12 cellular contexts compared by ENCODE assay signal in genomic region chr11:65482306-65482850, GRCh38. TPM values are rescaled to one million over a fixed set of nuclear protein-coding genes. Genes with fewer than 3 reads are reported as not detected.
DNase-seq lines count a peak whose midpoint lies in the region; ATAC-seq and TF ChIP-seq lines count a peak whose summit lies in the region.
"Had no signal": no experiment of that assay in that cellular context is flagged by ENCODE, and none has a peak within 500 bp of the region (broad histone marks: within the 10 kb centered on the region; RNA-seq: fewer than 3 reads in every experiment).

No MANE protein-coding gene starts in this region.

- peak overlapping the region; percentile 18 for H3K27ac Mint-ChIP-seq in activated naive CD4-positive, alpha-beta T cell treated with anti-CD3 and anti-CD28 coated beads, Interleukin-2, amount 50 U/mL, for 24 hours
- no peak overlapping the region for H3K27ac Mint-ChIP-seq in neural crest cell (ENCODE audit: unreplicated experiment)

- TF ChIP-seq POLR2A in uterus (IDR thresholded peaks at IDR 0.05) (no peak), upper lobe of left lung (IDR thresholded peaks at IDR 0.05) (no peak)

- TF ChIP-seq EP300 in upper lobe of left lung (IDR thresholded peaks at IDR 0.05) = no peak

- H3K4me1 Mint-ChIP-seq in activated naive CD4-positive, alpha-beta T cell treated with anti-CD3 and anti-CD28 coated beads, Interleukin-2, amount 50 U/mL, for 24 hours = no peaks in the 10 kb centered on the region
- H3K4me1 Mint-ChIP-seq in neural crest cell = peaks cover 61% of the 10 kb centered on the region

- no peak for DNase-seq in activated naive CD4-positive, alpha-beta T cell treated with Interleukin-2 at 50 U/mL for 16 hours
- DNase-seq in neural crest cell (ENCODE audit: low read depth, low spot score) (no peak), uterus (no peak), putamen (ENCODE audit: low spot score) (no peak), upper lobe of left lung (no peak), psoas muscle (no peak)
- DNase-seq: activated CD4-positive, alpha-beta T cell treated with anti-CD3 and anti-CD28 coated beads for 4 hours; activated T-cell treated with anti-CD3 and anti-CD28 coated beads, Interleukin-2, amount 50 U/mL, for 4 hours; CD8-positive, alpha-beta memory T cell; NCI-H526 had no signal

- H3K9me3 ChIP-seq in uterus (no peaks in the 10 kb centered on the region), upper lobe of left lung (no peaks in the 10 kb centered on the region), psoas muscle (no peaks in the 10 kb centered on the region)

- H3K9me3 Mint-ChIP-seq in activated naive CD4-positive, alpha-beta T cell treated with anti-CD3 and anti-CD28 coated beads, Interleukin-2, amount 50 U/mL, for 24 hours = no peaks in the 10 kb centered on the region
- H3K9me3 Mint-ChIP-seq in neural crest cell = no peaks in the 10 kb centered on the region
- H3K9me3 Mint-ChIP-seq: activated T-cell treated with anti-CD3 and anti-CD28 coated beads, Interleukin-2, amount 50 U/mL, for 4 hours; CD8-positive, alpha-beta memory T cell had no signal

- no peaks in the 10 kb centered on the region for H3K27me3 ChIP-seq in uterus
- no peaks in the 10 kb centered on the region for H3K27me3 ChIP-seq in upper lobe of left lung
- H3K27me3 ChIP-seq in psoas muscle (ENCODE audit: insufficient read depth in 3 of 3, low read length in 2 of 3) = no peaks in the 10 kb centered on the region

- peak overlapping the region; percentile 34 for H3K27ac ChIP-seq in cingulate gyrus (ENCODE audit: low read depth, low read length)
- H3K27ac ChIP-seq in uterus = peak overlapping the region; percentile 97 to 98
- H3K27ac ChIP-seq in upper lobe of left lung = no peak overlapping the region
- H3K27ac ChIP-seq in psoas muscle = no peak overlapping the region

- ATAC-seq in upper lobe of left lung (ENCODE audit: low FRiP score in 2 of 2) = no peak
- ATAC-seq in psoas muscle = no peak
- ATAC-seq: activated T-cell treated with anti-CD3 and anti-CD28 coated beads, Interleukin-2, amount 50 U/mL, for 4 hours had no signal

- no peaks in the 10 kb centered on the region for H3K27me3 Mint-ChIP-seq in activated naive CD4-positive, alpha-beta T cell treated with anti-CD3 and anti-CD28 coated beads, Interleukin-2, amount 50 U/mL, for 24 hours
- H3K27me3 Mint-ChIP-seq in neural crest cell (ENCODE audit: low read depth) = no peaks in the 10 kb centered on the region
- H3K27me3 Mint-ChIP-seq: CD8-positive, alpha-beta memory T cell had no signal

- H3K36me3 ChIP-seq in uterus (no peaks in the 10 kb centered on the region), upper lobe of left lung (no peaks in the 10 kb centered on the region), psoas muscle (ENCODE audit: insufficient read depth in 1 of 2, low read depth in 1 of 2) (no peaks in the 10 kb centered on the region)

- no peak for TF ChIP-seq CTCF in neural crest cell (conservative IDR thresholded peaks at IDR 0.05)
- no peak for TF ChIP-seq CTCF in uterus (IDR thresholded peaks at IDR 0.05)
- no peak for TF ChIP-seq CTCF in upper lobe of left lung (IDR thresholded peaks at IDR 0.05)
- no peak for TF ChIP-seq CTCF in psoas muscle (IDR thresholded peaks at IDR 0.05)

- intact Hi-C loops in uterus (cut with DNase I; ENCODE audit: low total_unique reads) = no loop called here
- intact Hi-C loops in psoas muscle (cut with DNase I) = no loop called here

- H3K4me1 ChIP-seq in uterus = peaks cover 20 to 31% of the 10 kb centered on the region in 2 donors
- H3K4me1 ChIP-seq in upper lobe of left lung = peaks cover 37 to 44% (median 41%) of the 10 kb centered on the region in 4 donors
- H3K4me1 ChIP-seq in psoas muscle = peaks cover 54% of the 10 kb centered on the region

- WGBS in upper lobe of left lung, 2 donors = 90 to 100% methylated on average over 2 of the region's 2 CpGs
- 98 to 100% (median 99%) methylated on average over 2 of the region's 2 CpGs for WGBS in psoas muscle, 3 donors

- H3K4me3 ChIP-seq in uterus (no peak overlapping the region), upper lobe of left lung (no peak overlapping the region), psoas muscle (no peak overlapping the region)

- no peaks in the 10 kb centered on the region for H3K36me3 Mint-ChIP-seq in activated naive CD4-positive, alpha-beta T cell treated with anti-CD3 and anti-CD28 coated beads, Interleukin-2, amount 50 U/mL, for 24 hours
- no peaks in the 10 kb centered on the region for H3K36me3 Mint-ChIP-seq in neural crest cell (ENCODE audit: low read depth)

- no peak overlapping the region for H3K4me3 Mint-ChIP-seq in activated naive CD4-positive, alpha-beta T cell treated with anti-CD3 and anti-CD28 coated beads, Interleukin-2, amount 50 U/mL, for 24 hours
- peak overlapping the region; percentile 27 for H3K4me3 Mint-ChIP-seq in neural crest cell
- H3K4me3 Mint-ChIP-seq: activated T-cell treated with anti-CD3 and anti-CD28 coated beads, Interleukin-2, amount 50 U/mL, for 4 hours; CD8-positive, alpha-beta memory T cell had no signal

RNA-seq across cellular contexts. Expression of gene MALAT1, which starts 16.5 kb away (rescaled TPM):
- total RNA-seq in neural crest cell (4,794 and 5,409 TPM in 2 replicates), uterus (over 10,000 TPM in 3 of 4 donors, 1,000 to 10,000 TPM in 1; 6,732 to 19,335 (median 13,886) TPM), upper lobe of left lung (over 10,000 TPM in 5 of 6 donors, 1,000 to 10,000 TPM in 1; 9,697 to 52,390 (median 19,698) TPM), psoas muscle (over 10,000 TPM in 1 of 4 donors, 1,000 to 10,000 TPM in 3; 3,071 to 11,376 (median 4,986) TPM)
- polyA plus RNA-seq in psoas muscle = 100 to 1,000 TPM; 102 to 846 (median 299) TPM

RNA-seq across cellular contexts. Expression of gene SCYL1, which starts 42.5 kb away (rescaled TPM):
- total RNA-seq in neural crest cell (66.0 and 68.8 TPM in 2 replicates), uterus (100 to 1,000 TPM in 1 of 4 donors, 10 to 100 TPM in 3; 28.8 to 101 (median 70.1) TPM), upper lobe of left lung (100 to 1,000 TPM in 1 of 6 donors, 10 to 100 TPM in 5; 64.0 to 120 (median 88.8) TPM), psoas muscle (100 to 1,000 TPM in 1 of 4 donors, 10 to 100 TPM in 3; 77.8 to 106 (median 92.6) TPM)
- 10 to 100 TPM; 66.9 to 87.4 (median 79.4) TPM for polyA plus RNA-seq in psoas muscle

RNA-seq across cellular contexts. Expression of gene NEAT1, which starts 59.8 kb away (rescaled TPM):
- total RNA-seq in neural crest cell = 29.8 and 37.2 TPM in 2 replicates
- total RNA-seq in uterus = 100 to 1,000 TPM in 3 of 4 donors, 10 to 100 TPM in 1; 33.6 to 932 (median 120) TPM
- total RNA-seq in upper lobe of left lung = 1,000 to 10,000 TPM in 3 of 6 donors, 100 to 1,000 TPM in 3; 245 to 3,084 (median 1,019) TPM
- total RNA-seq in psoas muscle = 1,000 to 10,000 TPM in 1 of 4 donors, 100 to 1,000 TPM in 3; 517 to 1,759 (median 646) TPM
- 100 to 1,000 TPM; 474 to 758 (median 716) TPM for polyA plus RNA-seq in psoas muscle

Comparison
In these comparisons a context has a peak if more than half of its experiments do, and no peak if none do; other contexts are left out.
1. H3K27ac ChIP-seq: peak in cingulate gyrus (single experiment) and uterus (2 of 2); none in upper lobe of left lung (0 of 4) and psoas muscle (single experiment).